ENCODE assay signal across 10 cellular contexts in genomic region chr6:81171991-81172740, GRCh38.
A peak's percentile ranks its signal among the peaks of the same experiment; 100 is the strongest.
DNase-seq lines count a peak whose midpoint lies in the region; FAIRE-seq and TF ChIP-seq lines count a peak whose summit lies in the region.
"Had no signal": no experiment of that assay in that cellular context is flagged by ENCODE, and none has a peak within 500 bp of the region (broad histone marks: within the 10 kb centered on the region; RNA-seq: fewer than 3 reads in every experiment).

No MANE protein-coding gene starts in this region.

- no peak overlapping the region for H3K4me3 ChIP-seq in Loucy (ENCODE audit: low read length, poor library complexity, severe bottlenecking)
- no peak overlapping the region for H3K4me3 ChIP-seq in endothelial cell of umbilical vein (replicated peaks in 1 of 3; ENCODE audit: insufficient read depth in 1 of 3, low read depth in 1 of 3, low read length in 3 of 3)
- H3K4me3 ChIP-seq in mesendoderm (ENCODE audit: low read length): no peak overlapping the region
- H3K4me3 ChIP-seq: SJCRH30 had no signal

- no peak overlapping the region for H2BK15ac ChIP-seq in mesendoderm (replicated peaks; ENCODE audit: low read depth)

- H4K20me1 ChIP-seq in Loucy (ENCODE audit: insufficient read depth, low read length, poor library complexity, severe bottlenecking) (no peaks in the 10 kb centered on the region), endothelial cell of umbilical vein (replicated peaks; ENCODE audit: control insufficient read depth, extremely low read depth, insufficient read depth, low read length) (no peaks in the 10 kb centered on the region)

- H3K18ac ChIP-seq in mesendoderm (ENCODE audit: low read length): no peak overlapping the region

- intact Hi-C loops in endothelial cell of umbilical vein (cut with micrococcal nuclease): no loop called here

- DNase-seq in endothelial cell of umbilical vein (ENCODE audit: low read depth, low spot score) (peak; percentile 28), mesendoderm (peak; percentile 25), urothelium cell line (ENCODE audit: low spot score) (peak; percentile 3), NCI-H1436 treated with DMSO at 0.1 percent for 48 hours (lab: John Stamatoyannopoulos, UW) (no peak), SHP77 (lab: John Stamatoyannopoulos, UW) (no peak), NCI-H1694 treated with DMSO at 0.1 percent for 48 hours (lab: John Stamatoyannopoulos, UW) (no peak)
- DNase-seq: activated CD8-positive, alpha-beta memory T cell treated with anti-CD3 and anti-CD28 coated beads for 24 hours; NCI-H2081; SJCRH30 had no signal

- no peaks in the 10 kb centered on the region for H3K27me3 ChIP-seq in Loucy (ENCODE audit: insufficient read depth, low read length, poor library complexity, severe bottlenecking)
- H3K27me3 ChIP-seq in endothelial cell of umbilical vein (ENCODE audit: control insufficient read depth in 2 of 2, insufficient read depth in 2 of 2, low read length in 2 of 2): no peaks in the 10 kb centered on the region
- H3K27me3 ChIP-seq in mesendoderm (ENCODE audit: insufficient read depth, low read length, poor library complexity): no peaks in the 10 kb centered on the region
- H3K27me3 ChIP-seq: SJCRH30 had no signal

- no peaks in the 10 kb centered on the region for H3K9me1 ChIP-seq in endothelial cell of umbilical vein (replicated peaks; ENCODE audit: control insufficient read depth, extremely low read depth, insufficient read depth, low read length)

- no peak overlapping the region for H3K56ac ChIP-seq in mesendoderm (ENCODE audit: low read length)

- TF ChIP-seq POLR2A in endothelial cell of umbilical vein (IDR thresholded peaks at IDR 0.05; ENCODE audit: low read depth, low read length): no peak

- no peak overlapping the region for H3K23ac ChIP-seq in mesendoderm (ENCODE audit: low read length)

- CTCF ChIA-PET in endothelial cell of umbilical vein (lab: Charles Lee): interaction anchor here (1.4 kb wide), 1 partner anchor 12 kb away, joined by 6 read pairs; no protein-coding TSS in a partner anchor

- 0 out of 2 replicates have a peak overlapping the region, but pooled peaks have one; percentile 27 for H2AFZ ChIP-seq in Loucy (ENCODE audit: low read length)
- H2AFZ ChIP-seq in endothelial cell of umbilical vein (ENCODE audit: low read depth, low read length): no peak overlapping the region

- H4K5ac ChIP-seq in mesendoderm (ENCODE audit: low read length): no peak overlapping the region

- H3K4me1 ChIP-seq in Loucy (ENCODE audit: insufficient read depth, low read length, poor library complexity, severe bottlenecking) (no peaks in the 10 kb centered on the region), endothelial cell of umbilical vein (ENCODE audit: control insufficient read depth, extremely low read depth, insufficient read depth, low read length) (no peaks in the 10 kb centered on the region), mesendoderm (ENCODE audit: control insufficient read depth, low read depth, low read length) (no peaks in the 10 kb centered on the region)
- H3K4me1 ChIP-seq: SJCRH30 had no signal

- WGBS in mesendoderm (ENCODE audit: extremely low coverage, insufficient coverage, low lambda C conversion rate): no CpG with 5 or more reads among the region's 4 CpGs

- POLR2A ChIA-PET in endothelial cell of umbilical vein (lab: Charles Lee): no interaction called here

- H3F3A ChIP-seq in Loucy (ENCODE audit: low read depth): no peaks in the 10 kb centered on the region

- H3K79me1 ChIP-seq in mesendoderm (ENCODE audit: low read length): no peaks in the 10 kb centered on the region

- H3K4ac ChIP-seq in mesendoderm (ENCODE audit: low read depth, low read length): no peak overlapping the region

- H4K8ac ChIP-seq in mesendoderm (ENCODE audit: low read depth, low read length): no peak overlapping the region

- no peak overlapping the region for H3K4me2 ChIP-seq in Loucy (ENCODE audit: low read depth, low read length, poor library complexity, severe bottlenecking)
- H3K4me2 ChIP-seq in endothelial cell of umbilical vein (ENCODE audit: insufficient read depth, low read length): no peak overlapping the region
- no peak overlapping the region for H3K4me2 ChIP-seq in mesendoderm (ENCODE audit: low read length)

- no peak for TF ChIP-seq CTCF in Loucy (conservative IDR thresholded peaks at IDR 0.05; ENCODE audit: low read length)
- TF ChIP-seq CTCF in endothelial cell of umbilical vein (IDR thresholded peaks at IDR 0.05; ENCODE audit: extremely low read depth in 1 of 2, insufficient read depth in 1 of 2, low read depth in 1 of 2, low read length in 2 of 2): no peak

- no peak overlapping the region for H2AK5ac ChIP-seq in mesendoderm (ENCODE audit: low read length)

- no peak overlapping the region for H3K27ac ChIP-seq in endothelial cell of umbilical vein (ENCODE audit: insufficient read depth, low read depth, low read length)
- no peak overlapping the region for H3K27ac ChIP-seq in mesendoderm (ENCODE audit: low read depth, low read length)
- H3K27ac ChIP-seq: SJCRH30 had no signal

- H3K79me2 ChIP-seq in Loucy (ENCODE audit: insufficient read depth, low read length) (no peaks in the 10 kb centered on the region), endothelial cell of umbilical vein (ENCODE audit: control insufficient read depth, insufficient read depth, low read length) (no peaks in the 10 kb centered on the region), mesendoderm (ENCODE audit: control insufficient read depth, insufficient read depth, low read length) (no peaks in the 10 kb centered on the region)

- dilution Hi-C loops in endothelial cell of umbilical vein (cut with MboI; ENCODE audit: extremely low pct_ligation_motif_present, low sequenced_read_pairs): no loop called here

- H3K9me3 ChIP-seq in Loucy (ENCODE audit: insufficient read depth, low read depth, low read length) (no peaks in the 10 kb centered on the region), endothelial cell of umbilical vein (replicated peaks; ENCODE audit: control insufficient read depth, insufficient read depth, low read length) (no peaks in the 10 kb centered on the region)
- H3K9me3 ChIP-seq: SJCRH30 had no signal

- H2BK120ac ChIP-seq in mesendoderm (ENCODE audit: low read depth, low read length): no peak overlapping the region

- H3K36me3 ChIP-seq in Loucy (ENCODE audit: insufficient read depth, low read length) (no peaks in the 10 kb centered on the region), endothelial cell of umbilical vein (ENCODE audit: control insufficient read depth in 2 of 2, extremely low read depth in 1 of 2, insufficient read depth in 2 of 2, low read length in 2 of 2) (no peaks in the 10 kb centered on the region), mesendoderm (ENCODE audit: control insufficient read depth, insufficient read depth, low read length) (no peaks in the 10 kb centered on the region)
- H3K36me3 ChIP-seq: SJCRH30 had no signal

- no TSS peak for BruUV-seq in endothelial cell of umbilical vein (replicated peaks; lab: Mats Ljungman, UMichigan)

- H2BK5ac ChIP-seq in mesendoderm (ENCODE audit: low read length): no peak overlapping the region

- no peak for FAIRE-seq in endothelial cell of umbilical vein (lab: Jason Lieb, UNC)
- no peak for FAIRE-seq in urothelium cell line (lab: Jason Lieb, UNC)

- no peaks in the 10 kb centered on the region for H3K9me2 ChIP-seq in Loucy (replicated peaks; ENCODE audit: low read depth, low read length)

- no peak overlapping the region for H3K9ac ChIP-seq in Loucy (ENCODE audit: low read depth, low read length, poor library complexity, severe bottlenecking)
- H3K9ac ChIP-seq in endothelial cell of umbilical vein (replicated peaks; ENCODE audit: extremely low read depth, insufficient read depth, low read length): no peak overlapping the region
- no peak overlapping the region for H3K9ac ChIP-seq in mesendoderm (ENCODE audit: low read length)

TF ChIP-seq in endothelial cell of umbilical vein, 7 proteins besides CTCF, POLR2A, EP300 and RAD21:
- TF ChIP-seq MAX (IDR thresholded peaks at IDR 0.05; ENCODE audit: insufficient read depth, insufficient read length): no peak
- no peak for TF ChIP-seq FOS (IDR thresholded peaks at IDR 0.05; ENCODE audit: borderline replicate concordance, insufficient read depth, low read length)
- no peak for TF ChIP-seq JUN (IDR thresholded peaks at IDR 0.05; ENCODE audit: borderline replicate concordance, insufficient read depth, insufficient read length, low read depth)
- TF ChIP-seq MYC (IDR thresholded peaks at IDR 0.05; ENCODE audit: low read depth, low read length): no peak
- no peak for TF ChIP-seq GATA2 (IDR thresholded peaks at IDR 0.05; ENCODE audit: insufficient read depth, insufficient read length, low read depth, low read length)
- no peak for TF ChIP-seq POLR2AphosphoS5 (IDR thresholded peaks at IDR 0.05; ENCODE audit: insufficient read depth, low read depth, low read length)
- no peak for TF ChIP-seq EZH2 (IDR thresholded peaks at IDR 0.05; ENCODE audit: borderline replicate concordance, low read depth, low read length, severe bottlenecking)

Comparison
In these comparisons a context has a peak if more than half of its experiments do, and no peak if none do; other contexts are left out.
1. DNase-seq: peak in endothelial cell of umbilical vein (single experiment), mesendoderm (single experiment) and urothelium cell line (single experiment); none in NCI-H1436 treated with DMSO at 0.1 percent for 48 hours (single experiment), SHP77 (0 of 2) and NCI-H1694 treated with DMSO at 0.1 percent for 48 hours (single experiment).